ENCODE assay signal across 2 cellular contexts in the genomic region with DNA sequence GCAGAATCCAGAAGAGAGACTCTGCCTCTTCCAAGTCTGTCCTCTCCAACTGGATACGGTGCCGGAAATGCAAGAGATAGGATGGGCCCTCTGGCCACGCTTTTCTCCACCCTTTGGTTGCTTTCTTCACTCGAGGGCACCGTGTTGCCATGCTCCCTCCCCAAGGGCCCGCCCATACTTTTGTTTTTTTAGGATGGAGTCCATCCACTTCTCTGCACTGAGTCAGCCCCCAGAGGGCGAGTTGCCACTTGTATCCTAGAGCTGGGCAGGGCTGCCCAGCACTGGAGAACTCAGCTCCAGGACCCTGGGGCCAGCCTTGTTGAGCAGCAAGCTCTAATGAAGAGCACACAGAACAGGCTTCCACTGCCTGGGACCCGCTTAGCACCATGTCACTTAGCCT.
TF ChIP-seq lines count a peak whose summit lies in the region.

No MANE protein-coding gene starts in this region.

TF ChIP-seq in WTC11, 78 proteins besides CTCF, POLR2A, EP300 and RAD21:
- TF ChIP-seq, protein P1, sequence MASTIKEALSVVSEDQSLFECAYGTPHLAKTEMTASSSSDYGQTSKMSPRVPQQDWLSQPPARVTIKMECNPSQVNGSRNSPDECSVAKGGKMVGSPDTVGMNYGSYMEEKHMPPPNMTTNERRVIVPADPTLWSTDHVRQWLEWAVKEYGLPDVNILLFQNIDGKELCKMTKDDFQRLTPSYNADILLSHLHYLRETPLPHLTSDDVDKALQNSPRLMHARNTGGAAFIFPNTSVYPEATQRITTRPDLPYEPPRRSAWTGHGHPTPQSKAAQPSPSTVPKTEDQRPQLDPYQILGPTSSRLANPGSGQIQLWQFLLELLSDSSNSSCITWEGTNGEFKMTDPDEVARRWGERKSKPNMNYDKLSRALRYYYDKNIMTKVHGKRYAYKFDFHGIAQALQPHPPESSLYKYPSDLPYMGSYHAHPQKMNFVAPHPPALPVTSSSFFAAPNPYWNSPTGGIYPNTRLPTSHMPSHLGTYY (CRISPR knock-in tag; IDR thresholded peaks at IDR 0.05) = no peak
- TF ChIP-seq NFE2L1 (CRISPR knock-in tag; IDR thresholded peaks at IDR 0.05) = no peak

TF ChIP-seq in HepG2, 621 proteins besides CTCF, POLR2A, EP300 and RAD21 (continued from another document):
- TF ChIP-seq, protein P2, sequence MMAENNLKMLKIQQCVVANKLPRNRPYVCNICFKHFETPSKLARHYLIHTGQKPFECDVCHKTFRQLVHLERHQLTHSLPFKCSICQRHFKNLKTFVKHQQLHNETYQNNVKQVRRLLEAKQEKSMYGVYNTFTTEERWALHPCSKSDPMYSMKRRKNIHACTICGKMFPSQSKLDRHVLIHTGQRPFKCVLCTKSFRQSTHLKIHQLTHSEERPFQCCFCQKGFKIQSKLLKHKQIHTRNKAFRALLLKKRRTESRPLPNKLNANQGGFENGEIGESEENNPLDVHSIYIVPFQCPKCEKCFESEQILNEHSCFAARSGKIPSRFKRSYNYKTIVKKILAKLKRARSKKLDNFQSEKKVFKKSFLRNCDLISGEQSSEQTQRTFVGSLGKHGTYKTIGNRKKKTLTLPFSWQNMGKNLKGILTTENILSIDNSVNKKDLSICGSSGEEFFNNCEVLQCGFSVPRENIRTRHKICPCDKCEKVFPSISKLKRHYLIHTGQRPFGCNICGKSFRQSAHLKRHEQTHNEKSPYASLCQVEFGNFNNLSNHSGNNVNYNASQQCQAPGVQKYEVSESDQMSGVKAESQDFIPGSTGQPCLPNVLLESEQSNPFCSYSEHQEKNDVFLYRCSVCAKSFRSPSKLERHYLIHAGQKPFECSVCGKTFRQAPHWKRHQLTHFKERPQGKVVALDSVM (CRISPR knock-in tag; IDR thresholded peaks at IDR 0.05) = no peak
- TF ChIP-seq, protein P3, sequence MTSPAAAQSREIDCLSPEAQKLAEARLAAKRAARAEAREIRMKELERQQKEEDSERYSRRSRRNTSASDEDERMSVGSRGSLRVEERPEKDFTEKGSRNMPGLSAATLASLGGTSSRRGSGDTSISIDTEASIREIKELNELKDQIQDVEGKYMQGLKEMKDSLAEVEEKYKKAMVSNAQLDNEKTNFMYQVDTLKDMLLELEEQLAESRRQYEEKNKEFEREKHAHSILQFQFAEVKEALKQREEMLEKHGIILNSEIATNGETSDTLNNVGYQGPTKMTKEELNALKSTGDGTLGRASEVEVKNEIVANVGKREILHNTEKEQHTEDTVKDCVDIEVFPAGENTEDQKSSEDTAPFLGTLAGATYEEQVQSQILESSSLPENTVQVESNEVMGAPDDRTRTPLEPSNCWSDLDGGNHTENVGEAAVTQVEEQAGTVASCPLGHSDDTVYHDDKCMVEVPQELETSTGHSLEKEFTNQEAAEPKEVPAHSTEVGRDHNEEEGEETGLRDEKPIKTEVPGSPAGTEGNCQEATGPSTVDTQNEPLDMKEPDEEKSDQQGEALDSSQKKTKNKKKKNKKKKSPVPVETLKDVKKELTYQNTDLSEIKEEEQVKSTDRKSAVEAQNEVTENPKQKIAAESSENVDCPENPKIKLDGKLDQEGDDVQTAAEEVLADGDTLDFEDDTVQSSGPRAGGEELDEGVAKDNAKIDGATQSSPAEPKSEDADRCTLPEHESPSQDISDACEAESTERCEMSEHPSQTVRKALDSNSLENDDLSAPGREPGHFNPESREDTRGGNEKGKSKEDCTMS (CRISPR knock-in tag; conservative IDR thresholded peaks at IDR 0.05) = no peak
- TF ChIP-seq IRF2 (CRISPR knock-in tag; IDR thresholded peaks at IDR 0.05) = no peak
- TF ChIP-seq GABPA (IDR thresholded peaks at IDR 0.05; ENCODE audit: low read depth, low read length) = no peak
- TF ChIP-seq GABPA (CRISPR knock-in tag; IDR thresholded peaks at IDR 0.05; ENCODE audit: low read depth) = no peak
- no peak for TF ChIP-seq PHF5A (CRISPR knock-in tag; IDR thresholded peaks at IDR 0.05; ENCODE audit: low read depth, unreplicated experiment)
- no peak for TF ChIP-seq CSRNP1 (CRISPR knock-in tag; IDR thresholded peaks at IDR 0.05)
- no peak for TF ChIP-seq ZGPAT (CRISPR knock-in tag; IDR thresholded peaks at IDR 0.05)
- TF ChIP-seq ZNF709 (CRISPR knock-in tag; IDR thresholded peaks at IDR 0.05) = no peak
- no peak for TF ChIP-seq NR2F2 (IDR thresholded peaks at IDR 0.05; ENCODE audit: borderline replicate concordance, low read depth)
- no peak for TF ChIP-seq RBM22 (optimal IDR thresholded peaks at IDR 0.05; ENCODE audit: low read length)
- TF ChIP-seq ZNF710 (CRISPR knock-in tag; IDR thresholded peaks at IDR 0.05; ENCODE audit: borderline replicate concordance) = no peak
- no peak for TF ChIP-seq ZBTB37 (CRISPR knock-in tag; IDR thresholded peaks at IDR 0.05)
- TF ChIP-seq, protein P4, sequence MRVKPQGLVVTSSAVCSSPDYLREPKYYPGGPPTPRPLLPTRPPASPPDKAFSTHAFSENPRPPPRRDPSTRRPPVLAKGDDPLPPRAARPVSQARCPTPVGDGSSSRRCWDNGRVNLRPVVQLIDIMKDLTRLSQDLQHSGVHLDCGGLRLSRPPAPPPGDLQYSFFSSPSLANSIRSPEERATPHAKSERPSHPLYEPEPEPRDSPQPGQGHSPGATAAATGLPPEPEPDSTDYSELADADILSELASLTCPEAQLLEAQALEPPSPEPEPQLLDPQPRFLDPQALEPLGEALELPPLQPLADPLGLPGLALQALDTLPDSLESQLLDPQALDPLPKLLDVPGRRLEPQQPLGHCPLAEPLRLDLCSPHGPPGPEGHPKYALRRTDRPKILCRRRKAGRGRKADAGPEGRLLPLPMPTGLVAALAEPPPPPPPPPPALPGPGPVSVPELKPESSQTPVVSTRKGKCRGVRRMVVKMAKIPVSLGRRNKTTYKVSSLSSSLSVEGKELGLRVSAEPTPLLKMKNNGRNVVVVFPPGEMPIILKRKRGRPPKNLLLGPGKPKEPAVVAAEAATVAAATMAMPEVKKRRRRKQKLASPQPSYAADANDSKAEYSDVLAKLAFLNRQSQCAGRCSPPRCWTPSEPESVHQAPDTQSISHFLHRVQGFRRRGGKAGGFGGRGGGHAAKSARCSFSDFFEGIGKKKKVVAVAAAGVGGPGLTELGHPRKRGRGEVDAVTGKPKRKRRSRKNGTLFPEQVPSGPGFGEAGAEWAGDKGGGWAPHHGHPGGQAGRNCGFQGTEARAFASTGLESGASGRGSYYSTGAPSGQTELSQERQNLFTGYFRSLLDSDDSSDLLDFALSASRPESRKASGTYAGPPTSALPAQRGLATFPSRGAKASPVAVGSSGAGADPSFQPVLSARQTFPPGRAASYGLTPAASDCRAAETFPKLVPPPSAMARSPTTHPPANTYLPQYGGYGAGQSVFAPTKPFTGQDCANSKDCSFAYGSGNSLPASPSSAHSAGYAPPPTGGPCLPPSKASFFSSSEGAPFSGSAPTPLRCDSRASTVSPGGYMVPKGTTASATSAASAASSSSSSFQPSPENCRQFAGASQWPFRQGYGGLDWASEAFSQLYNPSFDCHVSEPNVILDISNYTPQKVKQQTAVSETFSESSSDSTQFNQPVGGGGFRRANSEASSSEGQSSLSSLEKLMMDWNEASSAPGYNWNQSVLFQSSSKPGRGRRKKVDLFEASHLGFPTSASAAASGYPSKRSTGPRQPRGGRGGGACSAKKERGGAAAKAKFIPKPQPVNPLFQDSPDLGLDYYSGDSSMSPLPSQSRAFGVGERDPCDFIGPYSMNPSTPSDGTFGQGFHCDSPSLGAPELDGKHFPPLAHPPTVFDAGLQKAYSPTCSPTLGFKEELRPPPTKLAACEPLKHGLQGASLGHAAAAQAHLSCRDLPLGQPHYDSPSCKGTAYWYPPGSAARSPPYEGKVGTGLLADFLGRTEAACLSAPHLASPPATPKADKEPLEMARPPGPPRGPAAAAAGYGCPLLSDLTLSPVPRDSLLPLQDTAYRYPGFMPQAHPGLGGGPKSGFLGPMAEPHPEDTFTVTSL (CRISPR knock-in tag; IDR thresholded peaks at IDR 0.05; ENCODE audit: borderline replicate concordance) = no peak
TF ChIP-seq in HepG2: peak in this region for 0.
